In genomic region chr4:56301181-56302076, GRCh38 we compare ENCODE assay signal across 8 cellular contexts.
DNase-seq lines count a peak whose midpoint lies in the region; ATAC-seq and TF ChIP-seq lines count a peak whose summit lies in the region.

No MANE protein-coding gene starts in this region.

- no peak overlapping the region for H3K9ac ChIP-seq in KMS-11

- 33 to 37% methylated on average over 10 of the region's 10 CpGs for WGBS in testis, 2 donors

- H4K20me1 ChIP-seq in KMS-11 (ENCODE audit: insufficient read depth): no peaks in the 10 kb centered on the region
- no peaks in the 10 kb centered on the region for H4K20me1 ChIP-seq in PC-9 (ENCODE audit: insufficient read depth)

- ATAC-seq in GM21737 (IDR thresholded peaks at IDR 0.05; ENCODE audit: unreplicated experiment): peak; percentile 92

- TF ChIP-seq CTCF in KMS-11 (conservative IDR thresholded peaks at IDR 0.05; ENCODE audit: low read depth, low read length): peak; percentile 82
- TF ChIP-seq CTCF in PC-9 (conservative IDR thresholded peaks at IDR 0.05): peak; percentile 82
- peak; percentile 58 to 72 (median 68) for TF ChIP-seq CTCF in testis (IDR thresholded peaks at IDR 0.05)

- POLR2A ChIA-PET in PC-9 (lab: Charles Lee; ENCODE audit: unreplicated experiment): no interaction called here

- H3K4me2 ChIP-seq in KMS-11: no peak overlapping the region
- H3K4me2 ChIP-seq in PC-9: no peak overlapping the region

- CTCF ChIA-PET in PC-9 (lab: Charles Lee): no interaction called here

- H3K9me3 ChIP-seq in PC-9 (ENCODE audit: insufficient read depth, low read depth): no peaks in the 10 kb centered on the region
- H3K9me3 ChIP-seq in testis: no peaks in the 10 kb centered on the region

- no peak for TF ChIP-seq POLR2A in testis (IDR thresholded peaks at IDR 0.05)

- no peaks in the 10 kb centered on the region for H3K9me2 ChIP-seq in PC-9 (ENCODE audit: insufficient read depth)

- peak; percentile 84 for DNase-seq in EL
- DNase-seq in PC-9: peak; percentile 53 to 65
- DNase-seq in activated T-cell treated with anti-CD3 and anti-CD28 coated beads, Interleukin-2, amount 50 U/mL, for 48 hours: peak; percentile 75 to 77
- peak; percentile 83 for DNase-seq in fibroblast of peridontal ligament (ENCODE audit: extremely low read depth)
- DNase-seq in non-pigmented ciliary epithelial cell (ENCODE audit: low read depth): peak; percentile 85
- DNase-seq in testis: peak; percentile 85

- H3K4me1 ChIP-seq in KMS-11 (ENCODE audit: low read depth, poor library complexity, severe bottlenecking): no peaks in the 10 kb centered on the region
- no peaks in the 10 kb centered on the region for H3K4me1 ChIP-seq in PC-9 (replicated peaks; ENCODE audit: insufficient read depth)
- peaks cover 8% of the 10 kb centered on the region for H3K4me1 ChIP-seq in testis

- H3K27ac ChIP-seq in KMS-11 (no peak overlapping the region), PC-9 (no peak overlapping the region), testis (no peak overlapping the region)

- H3F3A ChIP-seq in PC-9 (ENCODE audit: insufficient read depth, low read depth): no peaks in the 10 kb centered on the region

- H3K27me3 ChIP-seq in KMS-11 (ENCODE audit: insufficient read depth, low read depth) (no peaks in the 10 kb centered on the region), PC-9 (ENCODE audit: insufficient read depth, low read depth) (no peaks in the 10 kb centered on the region), testis (no peaks in the 10 kb centered on the region)

- BruUV-seq in PC-9 (replicated peaks; lab: Mats Ljungman, UMichigan): no TSS peak

- H3K4me3 ChIP-seq in KMS-11 (IDR thresholded peaks at IDR 0.05; ENCODE audit: insufficient read depth, low read depth, low read length): no peak overlapping the region
- no peak overlapping the region for H3K4me3 ChIP-seq in PC-9
- H3K4me3 ChIP-seq in testis: no peak overlapping the region

- H3K36me3 ChIP-seq in KMS-11 (ENCODE audit: insufficient read depth) (no peaks in the 10 kb centered on the region), PC-9 (ENCODE audit: low read depth) (no peaks in the 10 kb centered on the region), testis (ENCODE audit: low read depth, missing control alignments) (no peaks in the 10 kb centered on the region)

- H3K79me2 ChIP-seq in KMS-11 (ENCODE audit: insufficient read depth, low read depth) (no peaks in the 10 kb centered on the region), PC-9 (ENCODE audit: low read depth) (no peaks in the 10 kb centered on the region)

- intact Hi-C loops in PC-9 (cut with micrococcal nuclease; ENCODE audit: unreplicated experiment): loop anchor here (1.0 to 10.0 kb wide), 3 partner anchors 353 to 533 kb away; partner anchors contain the start of gene CEP135
- intact Hi-C loops in testis (cut with DNase I; ENCODE audit: low total_unique reads): no loop called here

- H2AFZ ChIP-seq in KMS-11 (ENCODE audit: low read depth): peak overlapping the region; percentile 8; the same call in 1 of the 2 replicates
- peak overlapping the region; percentile 60; the same call in 1 of the 2 replicates for H2AFZ ChIP-seq in PC-9
